8 cellular contexts compared by ENCODE assay signal in genomic region chr18:77132369-77133050, GRCh38. TPM values are rescaled to one million over a fixed set of nuclear protein-coding genes. Genes with fewer than 3 reads are reported as not detected.
A peak's percentile ranks its signal among the peaks of the same experiment; 100 is the strongest.
DNase-seq lines count a peak whose midpoint lies in the region; TF ChIP-seq lines count a peak whose summit lies in the region.

MBP (minus strand) TSS chr18:77132783; CDS start chr18:77105261, 27,522 bp downstream.

- TF ChIP-seq CTCF in GM13976 (IDR thresholded peaks at IDR 0.05; ENCODE audit: borderline replicate concordance, control extremely low read depth, extremely low read depth, insufficient read depth, missing control alignments) (no peak), dorsolateral prefrontal cortex (IDR thresholded peaks at IDR 0.05 in 54 of 56, conservative IDR thresholded peaks at IDR 0.05 in 2 of 56; ENCODE audit: low read depth in 1 of 56, partially characterized antibody in 56 of 56) (no peak)

- DNase-seq in GM13976 (ENCODE audit: low spot score) (peak; percentile 88), HEK293T (ENCODE audit: extremely low spot score) (peak; percentile 12), NCI-H1092 (lab: John Stamatoyannopoulos, UW) (peak; percentile 54), dorsolateral prefrontal cortex (peak in 2 of 10 donors; percentile 64 to 69), mesenteric fat pad (ENCODE audit: low spot score) (peak; percentile 94), superior temporal gyrus (ENCODE audit: extremely low spot score) (no peak)
- peak; percentile 71 to 74 for DNase-seq in activated CD4-positive, alpha-beta T cell treated with anti-CD3 and anti-CD28 coated beads for 4 hours
- DNase-seq in stimulated activated naive CD4-positive, alpha-beta T cell (lab: John Stamatoyannopoulos, UW): peak; percentile 49 to 68 (median 59)

- intact Hi-C loops in dorsolateral prefrontal cortex (cut with DNase I): loop anchor here in 1 of 2 donors (5.0 kb wide), 1 partner anchor 65 kb away; no protein-coding TSS in a partner anchor

- H3K27me3 ChIP-seq in dorsolateral prefrontal cortex: peaks cover 0 to 44% (median 7%) of the 10 kb centered on the region in 45 donors

- CTCF ChIA-PET in HEK293T (lab: Yijun Ruan, JAX): interaction anchor here (1.2 kb wide), 1 partner anchor 79 kb away, joined by 3 read pairs; no protein-coding TSS in a partner anchor

- H3K27ac ChIP-seq in dorsolateral prefrontal cortex: peak within 1 kb of the TSS in 56 of 59 donors; percentile 43 to 93 (median 80)

- POLR2A ChIA-PET in HEK293T (lab: Yijun Ruan, JAX): no interaction called here

- in situ Hi-C loops in GM13976 (cut with MboI; ENCODE audit: low sequenced_read_pairs, unreplicated experiment): no loop called here

- peak within 1 kb of the TSS; percentile 49 to 85 (median 73) for H3K4me3 ChIP-seq in dorsolateral prefrontal cortex

TF ChIP-seq in HEK293T, 16 proteins besides CTCF, POLR2A, EP300 and RAD21:
- TF ChIP-seq FOXA1 (IDR thresholded peaks at IDR 0.05): no peak
- TF ChIP-seq SP1 (IDR thresholded peaks at IDR 0.05): no peak
- no peak for TF ChIP-seq FOXK2 (IDR thresholded peaks at IDR 0.05)
- no peak for TF ChIP-seq PKNOX1 (IDR thresholded peaks at IDR 0.05)
- no peak for TF ChIP-seq SUZ12 (IDR thresholded peaks at IDR 0.05)
- TF ChIP-seq ZNF384 (IDR thresholded peaks at IDR 0.05): no peak
- no peak for TF ChIP-seq BHLHE40 (IDR thresholded peaks at IDR 0.05; ENCODE audit: borderline replicate concordance)
- no peak for TF ChIP-seq HDGF (IDR thresholded peaks at IDR 0.05; ENCODE audit: borderline replicate concordance)
- no peak for TF ChIP-seq LEF1 (IDR thresholded peaks at IDR 0.05; ENCODE audit: borderline replicate concordance)
- TF ChIP-seq CTBP1 (IDR thresholded peaks at IDR 0.05; ENCODE audit: borderline replicate concordance): no peak
- TF ChIP-seq TARDBP (IDR thresholded peaks at IDR 0.05): no peak
- no peak for TF ChIP-seq L3MBTL2 (conservative IDR thresholded peaks at IDR 0.05)
- no peak for TF ChIP-seq FOXM1 (IDR thresholded peaks at IDR 0.05; ENCODE audit: borderline replicate concordance)
- TF ChIP-seq NFRKB (IDR thresholded peaks at IDR 0.05): no peak
- no peak for TF ChIP-seq ARNT (IDR thresholded peaks at IDR 0.05)
- TF ChIP-seq ELF4 (IDR thresholded peaks at IDR 0.05): no peak

RNA-seq across cellular contexts. Expression of gene MBP, which starts in this region (rescaled TPM):
- over 10,000 TPM in 20 of 120 experiments, 1,000 to 10,000 TPM in 99, 100 to 1,000 TPM in 1; 632 to 18,605 (median 5,065) TPM for total RNA-seq in dorsolateral prefrontal cortex
- total RNA-seq in mesenteric fat pad: 45.2 TPM

Comparison
In these comparisons a context has a peak if more than half of its experiments do, and no peak if none do; other contexts are left out.
1. RNA of gene MBP (total RNA-seq): 632 to 18,605 TPM in dorsolateral prefrontal cortex; 45.2 TPM in mesenteric fat pad (single experiment); every median in the first group is over 10 times any median in the second.